In genomic region chr19:2050349-2050990, GRCh38 we compare ENCODE assay signal across 8 cellular contexts. TPM values are rescaled to one million over a fixed set of nuclear protein-coding genes. Genes with fewer than 3 reads are reported as not detected.
DNase-seq lines count a peak whose midpoint lies in the region; ATAC-seq and TF ChIP-seq lines count a peak whose summit lies in the region.

No MANE protein-coding gene starts in this region.

- CTCF ChIA-PET in AG04450 (lab: Charles Lee): no interaction called here

- DNase-seq in AG04450 (ENCODE audit: low read depth, low spot score) (no peak), MG63 (no peak), mucosa of descending colon (peak in 1 of 3 donors; percentile 77), NCI-H2029 treated with DMSO at 0.1 percent for 48 hours (lab: John Stamatoyannopoulos, UW) (no peak), AG08396 (ENCODE audit: low spot score) (no peak), DMS153 treated with DMSO at 0.1 percent for 48 hours (lab: John Stamatoyannopoulos, UW; ENCODE audit: unreplicated experiment) (no peak)

- no peak for TF ChIP-seq CTCF in AG04450 (IDR thresholded peaks at IDR 0.05; ENCODE audit: low read depth, low read length)
- no peak for TF ChIP-seq CTCF in mucosa of descending colon (IDR thresholded peaks at IDR 0.05)

- H3K36me3 ChIP-seq in MG63 (no peaks in the 10 kb centered on the region), mucosa of descending colon (ENCODE audit: low read depth) (no peaks in the 10 kb centered on the region)

- H3K4me3 ChIP-seq in AG04450 (ENCODE audit: low read depth, low read length) (peak overlapping the region; percentile 82), MG63 (peak overlapping the region; percentile 56), mucosa of descending colon (peak overlapping the region; percentile 91)

- POLR2A ChIA-PET in AG04450 (lab: Yijun Ruan, JAX): interaction anchor here (0.6 kb wide), 1 partner anchor 78 kb away, joined by 5 read pairs; no protein-coding TSS in a partner anchor

- ATAC-seq in GM19467 (IDR thresholded peaks at IDR 0.05; ENCODE audit: unreplicated experiment) (peak; percentile 10), mucosa of descending colon (peak; percentile 5)

- H3K9me3 ChIP-seq in AG04450 (ENCODE audit: control insufficient read depth, insufficient read depth, low read length) (no peaks in the 10 kb centered on the region; the same call in 1 of the 2 replicates), MG63 (no peaks in the 10 kb centered on the region), mucosa of descending colon (no peaks in the 10 kb centered on the region)

- intact Hi-C loops in mucosa of descending colon (cut with DNase I, micrococcal nuclease): no loop called here

- peaks cover 65% of the 10 kb centered on the region for H3K4me1 ChIP-seq in mucosa of descending colon (ENCODE audit: low read depth)

- H3K27ac ChIP-seq in AG04450 (ENCODE audit: low read depth, low read length): no peak overlapping the region
- H3K27ac ChIP-seq in cingulate gyrus (ENCODE audit: low read depth, low read length): peak overlapping the region; percentile 93

- H3K27me3 ChIP-seq in AG04450 (ENCODE audit: control insufficient read depth, insufficient read depth, low read length): no peaks in the 10 kb centered on the region
- H3K27me3 ChIP-seq in MG63: no peaks in the 10 kb centered on the region

RNA-seq across cellular contexts. Expression of gene MKNK2, which starts 0.6 kb away (rescaled TPM):
- 31.1 and 35.4 TPM in 2 replicates for polyA plus RNA-seq in AG04450 (2011; rRNA removed)
- 41.6 and 56.5 TPM in 2 replicates for polyA minus RNA-seq in AG04450 (2011; rRNA and poly(A)+ RNA removed)
- total RNA-seq in MG63 (2014; rRNA removed; shearing (Covaris generic); ENCODE audit: low replicate concordance): 17.9 and 38.6 TPM in 2 replicates
- 100 to 1,000 TPM; 252 to 330 (median 304) TPM for total RNA-seq in mucosa of descending colon

RNA-seq across cellular contexts. Expression of gene BTBD2, which starts 35.0 kb away (rescaled TPM):
- 25.5 and 46.5 TPM in 2 replicates for polyA plus RNA-seq in AG04450 (2011; rRNA removed)
- 40.2 and 52.4 TPM in 2 replicates for polyA minus RNA-seq in AG04450 (2011; rRNA and poly(A)+ RNA removed)
- total RNA-seq in MG63 (2014; rRNA removed; shearing (Covaris generic); ENCODE audit: low replicate concordance): 34.4 and 36.4 TPM in 2 replicates
- 10 to 100 TPM; 66.0 to 82.3 (median 71.5) TPM for total RNA-seq in mucosa of descending colon

RNA-seq across cellular contexts. Expression of gene MOB3A, which starts 45.7 kb away (rescaled TPM):
- 20.5 and 25.3 TPM in 2 replicates for polyA plus RNA-seq in AG04450 (2011; rRNA removed)
- 37.7 and 52.0 TPM in 2 replicates for polyA minus RNA-seq in AG04450 (2011; rRNA and poly(A)+ RNA removed)
- 9.4 and 9.7 TPM in 2 replicates for total RNA-seq in MG63 (2014; rRNA removed; shearing (Covaris generic); ENCODE audit: low replicate concordance)
- total RNA-seq in mucosa of descending colon: 10 to 100 TPM; 39.8 to 76.8 (median 43.7) TPM

RNA-seq across cellular contexts. Expression of gene IZUMO4, which starts 46.2 kb away (rescaled TPM):
- 0.56 and 0.84 TPM in 2 replicates for polyA plus RNA-seq in AG04450 (2011; rRNA removed)
- polyA minus RNA-seq in AG04450 (2011; rRNA and poly(A)+ RNA removed): 0.39 TPM in 1 of 2 replicates, not detected in the other
- total RNA-seq in MG63 (2014; rRNA removed; shearing (Covaris generic); ENCODE audit: low replicate concordance): not detected in 2 replicates
- 1 to 10 TPM; 2.2 to 5.3 (median 3.4) TPM for total RNA-seq in mucosa of descending colon
